Comparison of ENCODE assay signal across 24 cellular contexts in genomic region chr7:105815580-105815979, GRCh38.
DNase-seq lines count a peak whose midpoint lies in the region; ATAC-seq, FAIRE-seq and TF ChIP-seq lines count a peak whose summit lies in the region.
"Had no signal": no experiment of that assay in that cellular context is flagged by ENCODE, and none has a peak within 500 bp of the region (broad histone marks: within the 10 kb centered on the region; RNA-seq: fewer than 3 reads in every experiment).

No MANE protein-coding gene starts in this region.

- dilution Hi-C loops in endothelial cell of umbilical vein (cut with MboI; ENCODE audit: extremely low pct_ligation_motif_present, low sequenced_read_pairs): no loop called here

- POLR2A ChIA-PET in endothelial cell of umbilical vein (lab: Charles Lee) (interaction anchor here (0.6 kb wide), 1 partner anchor 333 kb away, joined by 5 read pairs; no protein-coding TSS in a partner anchor), PC-3 (lab: Charles Lee; ENCODE audit: unreplicated experiment) (no interaction called here), HepG2 (lab: Yijun Ruan, JAX) (no interaction called here)

- no peaks in the 10 kb centered on the region for H3F3A ChIP-seq in PC-3 (ENCODE audit: low read length, unreplicated experiment)

- no peak for TF ChIP-seq POLR2A in endothelial cell of umbilical vein (IDR thresholded peaks at IDR 0.05; ENCODE audit: low read depth, low read length)
- no peak for TF ChIP-seq POLR2A in HepG2 (IDR thresholded peaks at IDR 0.05; ENCODE audit: insufficient read depth in 1 of 2, low read depth in 2 of 2, low read length in 2 of 2)

- H3K9me3 Mint-ChIP-seq in CD4-positive, CD25-positive, alpha-beta regulatory T cell: peaks cover 0 to 2% (median 0%) of the 10 kb centered on the region in 7 donors
- H3K9me3 Mint-ChIP-seq in stimulated activated memory B cell treated with anti-CD40 and anti-IgM and Interleukin-4, amounts not matched to agents 10 μg/mL and 1 μg/mL and 100 μg/mL, for 72 hours: no peaks in the 10 kb centered on the region
- H3K9me3 Mint-ChIP-seq: CD4-positive, alpha-beta memory T cell; GM23338; H9 had no signal

- WGBS in HepG2 (ENCODE audit: low lambda C conversion rate): 95% methylated on average over 6 of the region's 6 CpGs

- H3K36me3 ChIP-seq in CD4-positive, CD25-positive, alpha-beta regulatory T cell (ENCODE audit: control insufficient read depth, insufficient read depth, low read length): peaks cover 2% of the 10 kb centered on the region
- H3K36me3 ChIP-seq in SK-N-MC (ENCODE audit: insufficient read depth, low read length) (no peaks in the 10 kb centered on the region), endothelial cell of umbilical vein (ENCODE audit: control insufficient read depth in 2 of 2, extremely low read depth in 1 of 2, insufficient read depth in 2 of 2, low read length in 2 of 2) (no peaks in the 10 kb centered on the region), PC-3 (ENCODE audit: low read depth, low read length) (no peaks in the 10 kb centered on the region), HepG2 (replicated peaks in 1 of 2; ENCODE audit: control insufficient read depth in 1 of 2, insufficient read depth in 2 of 2, low read length in 2 of 2) (no peaks in the 10 kb centered on the region)
- H3K36me3 ChIP-seq: BLaER1, SJCRH30 had no signal

- H3K27me3 Mint-ChIP-seq in CD4-positive, CD25-positive, alpha-beta regulatory T cell: no peaks in the 10 kb centered on the region
- peaks cover 10% of the 10 kb centered on the region for H3K27me3 Mint-ChIP-seq in stimulated activated memory B cell treated with anti-CD40 and anti-IgM and Interleukin-4, amounts not matched to agents 10 μg/mL and 1 μg/mL and 100 μg/mL, for 72 hours
- H3K27me3 Mint-ChIP-seq: CD4-positive, alpha-beta memory T cell had no signal

- no peaks in the 10 kb centered on the region for H3K79me2 ChIP-seq in endothelial cell of umbilical vein (ENCODE audit: control insufficient read depth, insufficient read depth, low read length)
- H3K79me2 ChIP-seq in PC-3 (ENCODE audit: low read length): no peaks in the 10 kb centered on the region
- no peaks in the 10 kb centered on the region for H3K79me2 ChIP-seq in HepG2 (ENCODE audit: insufficient read depth, low read length)

- intact Hi-C loops in endothelial cell of umbilical vein (cut with micrococcal nuclease) (no loop called here), PC-3 (cut with micrococcal nuclease) (no loop called here), HepG2 (cut with micrococcal nuclease; ENCODE audit: unreplicated experiment) (no loop called here)

- no peak overlapping the region for H3K4me2 ChIP-seq in endothelial cell of umbilical vein (ENCODE audit: insufficient read depth, low read length)
- no peak overlapping the region for H3K4me2 ChIP-seq in PC-3 (ENCODE audit: low read length)
- no peak overlapping the region for H3K4me2 ChIP-seq in HepG2 (ENCODE audit: low read depth, low read length)
- H3K4me2 ChIP-seq: BLaER1 had no signal

- peak; percentile 24 for FAIRE-seq in endothelial cell of umbilical vein (lab: Jason Lieb, UNC)
- no peak for FAIRE-seq in HepG2 (lab: Jason Lieb, UNC)

- peaks cover 17 to 76% (median 53%) of the 10 kb centered on the region in 4 donors for H3K4me1 Mint-ChIP-seq in CD4-positive, CD25-positive, alpha-beta regulatory T cell
- peaks cover 17% of the 10 kb centered on the region for H3K4me1 Mint-ChIP-seq in stimulated activated memory B cell treated with anti-CD40 and anti-IgM and Interleukin-4, amounts not matched to agents 10 μg/mL and 1 μg/mL and 100 μg/mL, for 72 hours

- no peak for ATAC-seq in CD4-positive, CD25-positive, alpha-beta regulatory T cell (ENCODE audit: low read depth in 2 of 2)
- ATAC-seq in stimulated activated memory B cell treated with anti-CD40 and anti-IgM and Interleukin-4, amounts not matched to agents 10 μg/mL and 1 μg/mL and 100 μg/mL, for 72 hours: no peak
- ATAC-seq in PC-3 (no peak), HepG2 (no peak)
- ATAC-seq: GM23338 had no signal

- H4K20me1 ChIP-seq in endothelial cell of umbilical vein (replicated peaks; ENCODE audit: control insufficient read depth, extremely low read depth, insufficient read depth, low read length) (no peaks in the 10 kb centered on the region), PC-3 (ENCODE audit: low read length) (no peaks in the 10 kb centered on the region), HepG2 (ENCODE audit: insufficient read depth, low read length) (no peaks in the 10 kb centered on the region)
- H4K20me1 ChIP-seq: BLaER1 had no signal

- H3K4me1 ChIP-seq in CD4-positive, CD25-positive, alpha-beta regulatory T cell (ENCODE audit: control insufficient read depth, insufficient read depth, low read length, poor library complexity, severe bottlenecking): peaks cover 41% of the 10 kb centered on the region
- H3K4me1 ChIP-seq in endothelial cell of umbilical vein (ENCODE audit: control insufficient read depth, extremely low read depth, insufficient read depth, low read length) (peaks cover 3% of the 10 kb centered on the region), PC-3 (ENCODE audit: insufficient read depth, low read length) (no peaks in the 10 kb centered on the region), HepG2 (ENCODE audit: insufficient read depth, low read length) (peaks cover 21% of the 10 kb centered on the region)
- H3K4me1 ChIP-seq: BLaER1 had no signal

- H3K9ac ChIP-seq in SK-N-MC (ENCODE audit: insufficient read length) (no peak overlapping the region), endothelial cell of umbilical vein (replicated peaks; ENCODE audit: extremely low read depth, insufficient read depth, low read length) (no peak overlapping the region), PC-3 (ENCODE audit: low read length) (no peak overlapping the region), HepG2 (ENCODE audit: insufficient read depth, low read depth, low read length) (no peak overlapping the region)
- H3K9ac ChIP-seq: BLaER1 had no signal

- in situ Hi-C loops in HepG2 (cut with HindIII; ENCODE audit: extremely low pct_ligation_motif_present, low pct_unique_long_range_greater_than_20kb): no loop called here

- BruUV-seq in endothelial cell of umbilical vein (replicated peaks; lab: Mats Ljungman, UMichigan) (no TSS peak), PC-3 (replicated peaks; lab: Mats Ljungman, UMichigan) (no TSS peak), HepG2 (replicated peaks; lab: Mats Ljungman, UMichigan) (no TSS peak)

- no peak for TF ChIP-seq CTCF in endothelial cell of umbilical vein (IDR thresholded peaks at IDR 0.05; ENCODE audit: extremely low read depth in 1 of 2, insufficient read depth in 1 of 2, low read depth in 1 of 2, low read length in 2 of 2)
- no peak for TF ChIP-seq CTCF in PC-3 (conservative IDR thresholded peaks at IDR 0.05; ENCODE audit: low read depth, low read length)
- TF ChIP-seq CTCF in HepG2 (CRISPR knock-in tag; IDR thresholded peaks at IDR 0.05): no peak

- H3K4me3 ChIP-seq in CD4-positive, CD25-positive, alpha-beta regulatory T cell (ENCODE audit: low read depth, low read length): no peak overlapping the region
- peak overlapping the region; percentile 56; the same call in 1 of the 2 replicates for H3K4me3 ChIP-seq in SK-N-MC
- no peak overlapping the region for H3K4me3 ChIP-seq in endothelial cell of umbilical vein (replicated peaks in 1 of 3; ENCODE audit: insufficient read depth in 1 of 3, low read depth in 1 of 3, low read length in 3 of 3)
- H3K4me3 ChIP-seq in PC-3 (ENCODE audit: low read length): no peak overlapping the region
- no peak overlapping the region for H3K4me3 ChIP-seq in HepG2 (replicated peaks in 1 of 3; ENCODE audit: insufficient read depth in 1 of 3, low read depth in 2 of 3, low read length in 3 of 3)
- H3K4me3 ChIP-seq: BLaER1, GM12878, GM23338, SJCRH30 had no signal

- H3K27me3 ChIP-seq in CD4-positive, CD25-positive, alpha-beta regulatory T cell (ENCODE audit: control insufficient read depth, insufficient read depth, low read length): no peaks in the 10 kb centered on the region
- no peaks in the 10 kb centered on the region for H3K27me3 ChIP-seq in endothelial cell of umbilical vein (ENCODE audit: control insufficient read depth in 2 of 2, insufficient read depth in 2 of 2, low read length in 2 of 2)
- H3K27me3 ChIP-seq in PC-3 (ENCODE audit: low read length): no peaks in the 10 kb centered on the region
- H3K27me3 ChIP-seq in HepG2 (ENCODE audit: control insufficient read depth in 1 of 2, insufficient read depth in 2 of 2, low read length in 2 of 2): no peaks in the 10 kb centered on the region
- H3K27me3 ChIP-seq: BLaER1, SJCRH30 had no signal

- peak overlapping the region in 2 of 3 donors; percentile 73 to 77 for H3K27ac Mint-ChIP-seq in CD4-positive, CD25-positive, alpha-beta regulatory T cell
- peak overlapping the region; percentile 36 for H3K27ac Mint-ChIP-seq in stimulated activated memory B cell treated with anti-CD40 and anti-IgM and Interleukin-4, amounts not matched to agents 10 μg/mL and 1 μg/mL and 100 μg/mL, for 72 hours

- peaks cover 38% of the 10 kb centered on the region for H3K36me3 Mint-ChIP-seq in CD4-positive, CD25-positive, alpha-beta regulatory T cell
- no peaks in the 10 kb centered on the region for H3K36me3 Mint-ChIP-seq in stimulated activated memory B cell treated with anti-CD40 and anti-IgM and Interleukin-4, amounts not matched to agents 10 μg/mL and 1 μg/mL and 100 μg/mL, for 72 hours

- no peaks in the 10 kb centered on the region for H3K9me3 ChIP-seq in CD4-positive, CD25-positive, alpha-beta regulatory T cell (ENCODE audit: control insufficient read depth in 2 of 2, low read length in 2 of 2)
- no peaks in the 10 kb centered on the region for H3K9me3 ChIP-seq in SK-N-MC (ENCODE audit: low read depth, low read length)
- no peaks in the 10 kb centered on the region for H3K9me3 ChIP-seq in endothelial cell of umbilical vein (replicated peaks; ENCODE audit: control insufficient read depth, insufficient read depth, low read length)
- H3K9me3 ChIP-seq in PC-3 (ENCODE audit: low read length): no peaks in the 10 kb centered on the region
- no peaks in the 10 kb centered on the region for H3K9me3 ChIP-seq in HepG2 (ENCODE audit: low read length)
- H3K9me3 ChIP-seq: BLaER1, SJCRH30 had no signal

- H3K27ac ChIP-seq in CD4-positive, CD25-positive, alpha-beta regulatory T cell (ENCODE audit: insufficient read depth, low read length, poor library complexity, severe bottlenecking): no peak overlapping the region
- H3K27ac ChIP-seq in SK-N-MC: peak overlapping the region; percentile 77
- H3K27ac ChIP-seq in endothelial cell of umbilical vein (ENCODE audit: insufficient read depth, low read depth, low read length): no peak overlapping the region
- H3K27ac ChIP-seq in PC-3 (ENCODE audit: low read length): no peak overlapping the region
- no peak overlapping the region for H3K27ac ChIP-seq in HepG2 (ENCODE audit: extremely low read length, insufficient read depth, low read length)
- H3K27ac ChIP-seq: BLaER1, SJCRH30 had no signal

- no peak for TF ChIP-seq RAD21 in HepG2 (CRISPR knock-in tag; IDR thresholded peaks at IDR 0.05)

- H3K4me3 Mint-ChIP-seq in CD4-positive, CD25-positive, alpha-beta regulatory T cell: no peak overlapping the region
- H3K4me3 Mint-ChIP-seq in stimulated activated memory B cell treated with anti-CD40 and anti-IgM and Interleukin-4, amounts not matched to agents 10 μg/mL and 1 μg/mL and 100 μg/mL, for 72 hours: no peak overlapping the region
- H3K4me3 Mint-ChIP-seq: CD4-positive, alpha-beta memory T cell; GM23338; H9 had no signal

- H2AFZ ChIP-seq in endothelial cell of umbilical vein (ENCODE audit: low read depth, low read length): no peak overlapping the region
- H2AFZ ChIP-seq in PC-3 (ENCODE audit: low read length): no peak overlapping the region
- no peak overlapping the region for H2AFZ ChIP-seq in HepG2 (ENCODE audit: low read length)
- H2AFZ ChIP-seq: GM23338 had no signal

- H3K9me2 ChIP-seq in PC-3 (replicated peaks; ENCODE audit: low read length): no peaks in the 10 kb centered on the region

- no peaks in the 10 kb centered on the region for H3K9me1 ChIP-seq in endothelial cell of umbilical vein (replicated peaks; ENCODE audit: control insufficient read depth, extremely low read depth, insufficient read depth, low read length)

- TF ChIP-seq EP300 in HepG2 (IDR thresholded peaks at IDR 0.05; ENCODE audit: low read depth in 2 of 2, low read length in 2 of 2): no peak
- TF ChIP-seq EP300 in HepG2 (CRISPR knock-in tag; IDR thresholded peaks at IDR 0.05; ENCODE audit: borderline replicate concordance): no peak

- no peak for DNase-seq in CD4-positive, CD25-positive, alpha-beta regulatory T cell
- DNase-seq in SK-N-MC (ENCODE audit: low read depth, low spot score) (no peak), endothelial cell of umbilical vein (ENCODE audit: low read depth, low spot score) (peak; percentile 36), GF-D8 (lab: John Stamatoyannopoulos, UW) (no peak), PC-3 (no peak), HepG2 (ENCODE audit: low spot score) (no peak)
- DNase-seq: CD4-positive, alpha-beta memory T cell; COR-L47; DMS53; H9; Karpas-422; NCI-H1092 treated with DMSO at 0.1 percent for 48 hours; NCI-H1436; NCI-H187; NCI-H2081 treated with DMSO at 0.1 percent for 48 hours; NCI-H2171; NCI-H226; NCI-H510A; NCI-H69; SJCRH30 had no signal

- CTCF ChIA-PET in endothelial cell of umbilical vein (lab: Charles Lee) (interaction anchor here (0.7 to 1.4 kb wide), 3 partner anchors 10 to 124 kb away, joined by 3 to 5 read pairs (median 3); partner anchors contain the start of gene ATXN7L1), PC-3 (lab: Charles Lee) (no interaction called here), HepG2 (lab: Yijun Ruan, JAX; ENCODE audit: low intra/inter-chr PET ratio, low total read pairs) (no interaction called here)
